In the genomic region with DNA sequence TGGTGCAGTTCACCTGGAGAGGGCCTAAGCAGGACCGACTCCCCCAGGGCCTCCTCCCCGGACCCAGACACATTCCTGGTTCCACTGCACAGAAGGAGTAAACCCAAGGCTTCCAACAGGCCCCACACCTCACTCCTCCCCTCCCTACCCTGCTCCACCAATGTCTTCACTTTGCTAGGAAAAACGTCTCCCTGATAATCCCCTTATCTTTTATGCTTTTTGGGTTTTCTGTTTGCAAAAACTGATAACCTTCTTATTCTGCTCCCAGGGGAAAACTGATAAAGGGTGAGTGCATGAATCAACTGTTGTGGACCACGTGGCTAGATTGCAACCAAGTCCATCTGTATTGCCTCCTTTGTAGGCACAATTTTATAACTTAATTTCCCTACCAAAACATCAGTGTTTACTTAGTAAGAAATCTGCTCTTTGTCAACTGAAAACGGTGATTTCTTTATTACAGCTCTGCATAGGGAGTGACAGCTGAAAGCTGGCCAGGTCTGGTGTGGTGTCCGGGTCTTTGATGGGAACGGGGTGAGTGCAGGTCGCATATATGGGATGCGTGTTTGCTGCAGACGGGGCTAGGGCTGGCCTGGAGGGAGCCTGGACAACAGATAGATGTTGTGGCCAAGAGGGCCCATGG, we compare ENCODE assay signal across 15 cellular contexts.
A peak's percentile ranks its signal among the peaks of the same experiment; 100 is the strongest.
DNase-seq lines count a peak whose midpoint lies in the region; ATAC-seq, FAIRE-seq and TF ChIP-seq lines count a peak whose summit lies in the region.
"Had no signal": no experiment of that assay in that cellular context is flagged by ENCODE, and none has a peak within 500 bp of the region (broad histone marks: within the 10 kb centered on the region; RNA-seq: fewer than 3 reads in every experiment).

No MANE protein-coding gene starts in this region.

- FAIRE-seq in endometrium (lab: Jason Lieb, UNC), result peak; percentile 86
- FAIRE-seq: H54 had no signal

- H3K9me3 Mint-ChIP-seq in osteocyte (ENCODE audit: unreplicated experiment) (no peaks in the 10 kb centered on the region), nephron progenitor cell (peaks cover 3% of the 10 kb centered on the region)
- H3K9me3 Mint-ChIP-seq: activated B cell treated with CpG ODN at 0.5 μM for 24 hours had no signal

- H3K4me1 Mint-ChIP-seq in osteocyte (ENCODE audit: unreplicated experiment) (peaks cover 99% of the 10 kb centered on the region), nephron progenitor cell (peaks cover 88% of the 10 kb centered on the region)
- H3K4me1 Mint-ChIP-seq: activated B cell treated with CpG ODN at 0.5 μM for 24 hours had no signal

- H3K27ac Mint-ChIP-seq in osteocyte (ENCODE audit: unreplicated experiment), result peak overlapping the region; percentile 88
- no peak overlapping the region for H3K27ac Mint-ChIP-seq in nephron progenitor cell
- H3K27ac Mint-ChIP-seq: activated B cell treated with CpG ODN at 0.5 μM for 24 hours had no signal

- ATAC-seq in RWPE2 (ENCODE audit: low read depth), result no peak
- no peak for ATAC-seq in upper lobe of right lung

- H3K9me3 ChIP-seq in RWPE2 (ENCODE audit: severe bottlenecking) (no peaks in the 10 kb centered on the region), MM.1S (replicated peaks; ENCODE audit: insufficient read depth, low read length) (no peaks in the 10 kb centered on the region), upper lobe of right lung (no peaks in the 10 kb centered on the region)
- H3K9me3 ChIP-seq: ovary, suprapubic skin had no signal

- no peaks in the 10 kb centered on the region for H4K20me1 ChIP-seq in MM.1S (ENCODE audit: insufficient read depth, low read length)

- H3K4me3 ChIP-seq in RWPE2 (ENCODE audit: severe bottlenecking) (no peak overlapping the region), MM.1S (ENCODE audit: low read length) (no peak overlapping the region), upper lobe of right lung (no peak overlapping the region)
- H3K4me3 ChIP-seq: ovary, suprapubic skin had no signal

- H3K36me3 ChIP-seq in RWPE2 (ENCODE audit: low read depth) (no peaks in the 10 kb centered on the region), MM.1S (replicated peaks; ENCODE audit: insufficient read depth, low read length) (no peaks in the 10 kb centered on the region), upper lobe of right lung (no peaks in the 10 kb centered on the region)
- H3K36me3 ChIP-seq: ovary, suprapubic skin had no signal

- H3K27me3 Mint-ChIP-seq in osteocyte (ENCODE audit: unreplicated experiment) (no peaks in the 10 kb centered on the region), nephron progenitor cell (ENCODE audit: low read depth, poor library complexity) (peaks cover 21% of the 10 kb centered on the region)
- H3K27me3 Mint-ChIP-seq: activated B cell treated with CpG ODN at 0.5 μM for 24 hours had no signal

- H3K4me2 ChIP-seq in MM.1S (ENCODE audit: low read depth, low read length), result no peak overlapping the region

- no peak overlapping the region for H3K9ac ChIP-seq in MM.1S (ENCODE audit: low read length)

- no peaks in the 10 kb centered on the region for H3K9me2 ChIP-seq in MM.1S (replicated peaks; ENCODE audit: insufficient read depth, low read length)

- H3K36me3 Mint-ChIP-seq in osteocyte (ENCODE audit: unreplicated experiment) (no peaks in the 10 kb centered on the region), nephron progenitor cell (ENCODE audit: low read depth) (peaks cover 13% of the 10 kb centered on the region)

- H3K4me3 Mint-ChIP-seq in osteocyte (ENCODE audit: unreplicated experiment) (no peak overlapping the region), nephron progenitor cell (no peak overlapping the region)
- H3K4me3 Mint-ChIP-seq: activated B cell treated with CpG ODN at 0.5 μM for 24 hours had no signal

- no peaks in the 10 kb centered on the region for H3K79me2 ChIP-seq in MM.1S (ENCODE audit: low read length)

- H2AFZ ChIP-seq in MM.1S (ENCODE audit: low read length), result no peak overlapping the region

- H3K27ac ChIP-seq in RWPE2 (ENCODE audit: poor library complexity, severe bottlenecking), result peak overlapping the region; percentile 95
- H3K27ac ChIP-seq in MM.1S (ENCODE audit: low read length), result no peak overlapping the region
- no peak overlapping the region for H3K27ac ChIP-seq in upper lobe of right lung
- H3K27ac ChIP-seq: suprapubic skin had no signal

- no peaks in the 10 kb centered on the region for H3K27me3 ChIP-seq in RWPE2 (ENCODE audit: insufficient read depth, poor library complexity, severe bottlenecking)
- H3K27me3 ChIP-seq in MM.1S (replicated peaks; ENCODE audit: insufficient read depth, low read length), result no peaks in the 10 kb centered on the region
- H3K27me3 ChIP-seq in upper lobe of right lung, result no peaks in the 10 kb centered on the region
- H3K27me3 ChIP-seq: ovary, suprapubic skin had no signal

- TF ChIP-seq CTCF in RWPE2 (IDR thresholded peaks at IDR 0.05; ENCODE audit: poor library complexity, severe bottlenecking), result no peak
- no peak for TF ChIP-seq CTCF in osteocyte (IDR thresholded peaks at IDR 0.05)
- TF ChIP-seq CTCF in nephron progenitor cell (IDR thresholded peaks at IDR 0.05), result no peak
- TF ChIP-seq CTCF in MM.1S (IDR thresholded peaks at IDR 0.05; ENCODE audit: low read length), result no peak
- no peak for TF ChIP-seq CTCF in upper lobe of right lung (IDR thresholded peaks at IDR 0.05)

- H3F3A ChIP-seq in MM.1S (ENCODE audit: insufficient read depth, low read length), result no peaks in the 10 kb centered on the region

- intact Hi-C loops in upper lobe of right lung (cut with DNase I), result no loop called here

- H3K4me1 ChIP-seq in RWPE2 (ENCODE audit: insufficient read depth, poor library complexity, severe bottlenecking) (peaks cover 36% of the 10 kb centered on the region), MM.1S (ENCODE audit: low read length) (no peaks in the 10 kb centered on the region), upper lobe of right lung (peaks cover 34% of the 10 kb centered on the region)

- DNase-seq in ELF-1 (ENCODE audit: low read depth, low spot score) (peak; percentile 64), RWPE2 (ENCODE audit: low spot score) (no peak), osteocyte (ENCODE audit: extremely low spot score, unreplicated experiment) (no peak), nephron progenitor cell (no peak), MM.1S (no peak), upper lobe of right lung (no peak), GF-D8 (lab: John Stamatoyannopoulos, UW) (no peak)
- DNase-seq: activated B cell treated with CpG ODN at 0.5 μM for 24 hours; activated naive CD4-positive, alpha-beta T cell treated with Interleukin-2 at 50 U/mL for 16 hours; mammary epithelial cell; NCI-H2081 had no signal
